29 cellular contexts compared by ENCODE assay signal in the genomic region with DNA sequence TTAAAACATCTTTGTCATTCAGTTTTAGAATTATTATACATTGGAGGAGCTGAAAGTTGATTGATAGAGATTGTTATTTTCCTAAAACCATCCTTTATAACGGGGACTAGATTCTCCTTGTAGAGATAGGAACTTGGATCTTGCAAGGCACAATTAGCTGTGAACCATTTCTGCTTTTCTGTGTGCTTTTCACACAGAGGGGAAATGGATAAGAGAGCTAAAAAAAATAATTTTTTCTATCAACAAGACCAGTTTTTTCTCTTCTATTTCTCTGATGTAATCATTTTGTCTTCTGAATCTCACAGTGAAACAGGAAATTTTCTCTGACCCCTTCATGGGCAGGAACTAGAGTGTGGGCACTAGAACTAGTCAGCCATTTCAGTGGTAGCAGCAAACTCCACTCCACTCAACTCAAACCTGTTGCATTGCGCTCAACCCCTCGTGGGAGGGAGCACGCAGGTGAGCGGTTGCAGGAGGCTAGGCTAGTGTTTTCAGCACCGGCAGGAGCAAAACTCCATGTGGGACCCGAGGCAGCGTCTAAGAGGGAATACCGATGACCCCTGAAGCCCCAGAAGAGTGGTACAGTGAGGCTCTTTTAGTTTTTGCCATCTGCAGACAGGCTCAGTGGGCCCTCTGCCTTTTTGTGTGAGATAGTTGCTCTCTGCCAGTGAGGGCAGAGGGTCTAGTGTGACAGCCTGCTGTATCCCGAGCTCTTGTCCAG. TPM values are rescaled to one million over a fixed set of nuclear protein-coding genes. Genes with fewer than 3 reads are reported as not detected.
A peak's percentile ranks its signal among the peaks of the same experiment; 100 is the strongest.
DNase-seq lines count a peak whose midpoint lies in the region; ATAC-seq, FAIRE-seq and TF ChIP-seq lines count a peak whose summit lies in the region.
"Had no signal": no experiment of that assay in that cellular context is flagged by ENCODE, and none has a peak within 500 bp of the region (broad histone marks: within the 10 kb centered on the region; RNA-seq: fewer than 3 reads in every experiment).

No MANE protein-coding gene starts in this region.

- H2BK15ac ChIP-seq in H1 (ENCODE audit: low read length) = no peak overlapping the region

- no peak overlapping the region for H3K9ac ChIP-seq in OCI-LY3 (ENCODE audit: low read length)
- H3K9ac ChIP-seq in H1 (replicated peaks in 1 of 4; ENCODE audit: extremely low read depth in 1 of 4, low read depth in 3 of 4, low read length in 3 of 4) = no peak overlapping the region
- H3K9ac ChIP-seq: KMS-11 had no signal

- no peak overlapping the region for H2BK120ac ChIP-seq in H1 (replicated peaks; ENCODE audit: low read depth, low read length)

- TF ChIP-seq RAD21 in H1 (IDR thresholded peaks at IDR 0.05 in 1 of 2, conservative IDR thresholded peaks at IDR 0.05 in 1 of 2; ENCODE audit: low read depth in 2 of 2, low read length in 2 of 2) = no peak

- no peak overlapping the region for H2BK5ac ChIP-seq in H1 (ENCODE audit: low read depth, low read length)

- no peak overlapping the region; the same call in 1 of the 2 replicates for H3K18ac ChIP-seq in H1 (ENCODE audit: extremely low read depth, low read length)

- 94% methylated on average over 10 of the region's 10 CpGs; no CpG with 5 or more reads in 1 of the 2 experiments for WGBS in H1 (ENCODE audit: extremely low coverage in 1 of 2, insufficient coverage in 1 of 2, insufficient read length in 1 of 2, insufficient replicate concordance in 2 of 2, low coverage in 1 of 2, low lambda C conversion rate in 2 of 2, missing lambda C conversion rate in 1 of 2), 2 experiments

- no peak for FAIRE-seq in H1 (lab: Jason Lieb, UNC)
- FAIRE-seq: colon, G401.6, keratinocyte had no signal

- no peak overlapping the region for H4K5ac ChIP-seq in H1 (ENCODE audit: insufficient read length, low read depth, low read length)

- H3K4me1 ChIP-seq in OCI-LY3 (ENCODE audit: low read length) (peaks cover 9% of the 10 kb centered on the region; the same call in 1 of the 2 replicates), H1 (replicated peaks in 1 of 4; ENCODE audit: control insufficient read depth in 3 of 4, insufficient read depth in 4 of 4, low read length in 3 of 4) (peaks cover 0 to 5% (median 0%) of the 10 kb centered on the region in 4 experiments; a peak in 2 of 7 replicates)
- H3K4me1 ChIP-seq: HAP-1, vagina had no signal

- no peak overlapping the region for H2BK20ac ChIP-seq in H1 (ENCODE audit: low read length)

- TF ChIP-seq POLR2A in H1 (IDR thresholded peaks at IDR 0.05; ENCODE audit: control extremely low read depth in 1 of 2, low read depth in 2 of 2, low read length in 2 of 2) = no peak

- CTCF ChIA-PET in H1 (lab: Charles Lee; ENCODE audit: partially characterized antibody) = interaction anchor here (0.6 to 1.0 kb wide), 3 partner anchors 31 to 150 kb away, joined by 3 read pairs; no protein-coding TSS in a partner anchor

- DNase-seq in Right ventricle myocardium inferior (ENCODE audit: missing footprints) (no peak), left ventricle myocardium superior (no peak), H1 (ENCODE audit: low read depth in 1 of 2, low spot score in 2 of 2) (no peak), amniotic stem cell (lab: John Stamatoyannopoulos, UW) (no peak), mucosa of gallbladder (ENCODE audit: low spot score) (no peak), OCI-M2 (lab: John Stamatoyannopoulos, UW; ENCODE audit: unreplicated experiment) (no peak), NCI-H1694 (lab: John Stamatoyannopoulos, UW) (no peak)
- DNase-seq: activated CD4-positive, alpha-beta T cell treated with anti-CD3 and anti-CD28 coated beads, Interleukin-2, amount 50 U/mL, for 48 hours; activated CD4-positive, CD25-positive, alpha-beta regulatory T cell; activated CD8-positive, alpha-beta memory T cell treated with anti-CD3 and anti-CD28 coated beads, Interleukin-2, amount 50 U/mL, for 4 hours; activated naive CD4-positive, alpha-beta T cell treated with anti-CD3 and anti-CD28 coated beads, Interleukin-2, amount 50 U/mL, for 16 hours; anterior cingulate cortex; CD8-positive, alpha-beta memory T cell; DMS153; effector memory CD8-positive, alpha-beta T cell; head of caudate nucleus; naive thymus-derived CD8-positive, alpha-beta T cell; NCI-H1048; NCI-H1930; NCI-H526; stimulated activated naive CD8-positive, alpha-beta T cell treated with anti-CD3 and anti-CD28 coated beads, Interleukin-15, amount 100 ng/mL, for 72 hours had no signal

- POLR2A ChIA-PET in H1 (lab: Charles Lee; ENCODE audit: partially characterized antibody) = interaction anchor here (1.0 kb wide), 1 partner anchor 24 kb away, joined by 3 read pairs; a partner anchor contains a TSS

- H2AFZ ChIP-seq in OCI-LY3 (ENCODE audit: low read depth, low read length) (0 out of 2 replicates have a peak overlapping the region, but pooled peaks have one; percentile 31), H1 (ENCODE audit: low read length) (no peak overlapping the region)

- H3K4me3 ChIP-seq in OCI-LY3 (ENCODE audit: low read length) (no peak overlapping the region), H1 (ENCODE audit: extremely low read depth in 1 of 4, insufficient read depth in 2 of 4, low read depth in 3 of 4, low read length in 4 of 4) (no peak overlapping the region)
- H3K4me3 ChIP-seq: HAP-1, vagina had no signal

- no peak for TF ChIP-seq EP300 in H1 (IDR thresholded peaks at IDR 0.05; ENCODE audit: borderline replicate concordance in 1 of 2, low read depth in 2 of 2, low read length in 2 of 2)

- no peaks in the 10 kb centered on the region for H4K20me1 ChIP-seq in OCI-LY3 (ENCODE audit: insufficient read depth, low read length)
- no peaks in the 10 kb centered on the region for H4K20me1 ChIP-seq in H1 (replicated peaks in 1 of 2; ENCODE audit: control insufficient read depth in 1 of 2, insufficient read depth in 2 of 2, low read length in 2 of 2)

- peak overlapping the region; percentile 85; the same call in 1 of the 2 replicates for H2BK12ac ChIP-seq in H1 (ENCODE audit: low read depth, low read length)

- no peak overlapping the region for H3K56ac ChIP-seq in H1 (replicated peaks; ENCODE audit: insufficient read length, low read depth, low read length)

- intact Hi-C loops in Right ventricle myocardium inferior (cut with DNase I) = no loop called here
- intact Hi-C loops in left ventricle myocardium superior (cut with micrococcal nuclease) = no loop called here

- H2AK5ac ChIP-seq in H1 (ENCODE audit: low read depth, low read length) = no peak overlapping the region

- no peak overlapping the region for H3K23ac ChIP-seq in H1 (ENCODE audit: insufficient read length)

- H3K4me2 ChIP-seq in OCI-LY3 (ENCODE audit: low read length) (no peak overlapping the region), H1 (ENCODE audit: insufficient read depth in 1 of 2, low read depth in 2 of 2, low read length in 2 of 2) (no peak overlapping the region)
- H3K4me2 ChIP-seq: KMS-11 had no signal

- no peak overlapping the region for H3K4ac ChIP-seq in H1 (replicated peaks; ENCODE audit: insufficient read length, low read depth, low read length)

- H4K8ac ChIP-seq in H1 (ENCODE audit: extremely low read depth, insufficient read depth, low read length) = no peak overlapping the region

- H4K91ac ChIP-seq in H1 (replicated peaks; ENCODE audit: insufficient read length, low read length) = no peak overlapping the region

- H3K14ac ChIP-seq in H1 (ENCODE audit: insufficient read length) = no peak overlapping the region

- no peaks in the 10 kb centered on the region for H3K79me2 ChIP-seq in OCI-LY3 (ENCODE audit: low read length)
- no peaks in the 10 kb centered on the region for H3K79me2 ChIP-seq in H1 (ENCODE audit: control insufficient read depth in 1 of 2, insufficient read depth in 2 of 2, low read length in 2 of 2)

- H3K27me3 ChIP-seq in OCI-LY3 (ENCODE audit: low read depth, low read length) (no peaks in the 10 kb centered on the region), H1 (replicated peaks in 1 of 4; ENCODE audit: control insufficient read depth in 3 of 4, extremely low read depth in 1 of 4, insufficient read depth in 3 of 4, low read length in 3 of 4) (no peaks in the 10 kb centered on the region)
- H3K27me3 ChIP-seq: vagina had no signal

- ATAC-seq in Right ventricle myocardium inferior (peak; percentile 23), left ventricle myocardium superior (no peak)
- ATAC-seq: activated T-helper 17 cell treated with anti-CD3 and anti-CD28 coated beads, Interleukin-2, amount 50 U/mL, for 72 hours; effector memory CD8-positive, alpha-beta T cell; naive thymus-derived CD8-positive, alpha-beta T cell; stimulated activated naive CD8-positive, alpha-beta T cell treated with anti-CD3 and anti-CD28 coated beads, Interleukin-15, amount 100 ng/mL, for 72 hours had no signal

- H3K27ac ChIP-seq in OCI-LY3 (ENCODE audit: low read length) (no peak overlapping the region), H1 (ENCODE audit: low read depth, low read length) (no peak overlapping the region)
- H3K27ac ChIP-seq: KMS-11, vagina had no signal

- TF ChIP-seq CTCF in OCI-LY3 (IDR thresholded peaks at IDR 0.05; ENCODE audit: low read depth, low read length) (no peak), H1 (IDR thresholded peaks at IDR 0.05; ENCODE audit: control extremely low read depth in 1 of 3, insufficient read depth in 1 of 3, low read depth in 1 of 3, low read length in 3 of 3) (no peak)

- peaks cover 2% of the 10 kb centered on the region; the same call in 1 of the 2 replicates for H3K79me1 ChIP-seq in H1 (ENCODE audit: low read depth, low read length)

- H3K36me3 ChIP-seq in OCI-LY3 (replicated peaks; ENCODE audit: low read depth, low read length) (no peaks in the 10 kb centered on the region), H1 (ENCODE audit: control insufficient read depth in 2 of 4, insufficient read depth in 4 of 4, low read length in 3 of 4) (no peaks in the 10 kb centered on the region)
- H3K36me3 ChIP-seq: HAP-1, vagina had no signal

- no peaks in the 10 kb centered on the region for H3K9me3 ChIP-seq in OCI-LY3 (ENCODE audit: insufficient read depth, low read length)
- no peaks in the 10 kb centered on the region for H3K9me3 ChIP-seq in H1 (ENCODE audit: insufficient read depth in 2 of 2, low read depth in 1 of 2, low read length in 1 of 2)
- H3K9me3 ChIP-seq: HAP-1, vagina had no signal

- H3K23me2 ChIP-seq in H1 (ENCODE audit: low read depth, low read length) = no peaks in the 10 kb centered on the region

TF ChIP-seq in H1, 55 proteins besides CTCF, POLR2A, EP300 and RAD21 (continues in another document):
- no peak for TF ChIP-seq NANOG (IDR thresholded peaks at IDR 0.05; ENCODE audit: insufficient read depth, low read depth, low read length, poor library complexity, severe bottlenecking)

RNA-seq across cellular contexts. Expression of a gene that starts 24.0 kb away (rescaled TPM):
- total RNA-seq in Right ventricle myocardium inferior (7.1 TPM), left ventricle myocardium superior (9.7 TPM), mucosa of gallbladder (28.3 TPM)
- total RNA-seq in H1 (2021; fragmentation: NEBNext Ultra II Directional; extraction: Animal tissue kit (Norgen Biotek cat#: 25700)) = 219 and 234 TPM in 2 replicates
- 32.9 and 68.1 TPM in 2 replicates for polyA plus RNA-seq in H1 (2011; rRNA removed)
- polyA plus RNA-seq in H1 (2011; cell fraction: cytosol; rRNA removed) = 59.8 TPM
- polyA plus RNA-seq in H1 (2011; cell fraction: nucleus; rRNA removed) = 23.3 TPM
- polyA plus RNA-seq in H1 (2012, experiment 1 of 2) = 49.7 to 116 TPM (median 69.4 TPM) in 4 replicates
- 7.1 TPM for polyA plus RNA-seq in H1 (2012, experiment 2 of 2)
- 296 TPM for polyA plus RNA-seq in H1 (2013, experiment 1 of 2)
- 298 TPM for polyA plus RNA-seq in H1 (2013, experiment 2 of 2)
- polyA minus RNA-seq in H1 (2011; rRNA and poly(A)+ RNA removed) = 284 and 398 TPM in 2 replicates
- polyA minus RNA-seq in H1 (2011; cell fraction: cytosol; rRNA and poly(A)+ RNA removed) = 148 TPM
- polyA minus RNA-seq in H1 (2011; cell fraction: nucleus; rRNA and poly(A)+ RNA removed) = 203 TPM
